ENCODE assay signal across 14 cellular contexts in the genomic region with DNA sequence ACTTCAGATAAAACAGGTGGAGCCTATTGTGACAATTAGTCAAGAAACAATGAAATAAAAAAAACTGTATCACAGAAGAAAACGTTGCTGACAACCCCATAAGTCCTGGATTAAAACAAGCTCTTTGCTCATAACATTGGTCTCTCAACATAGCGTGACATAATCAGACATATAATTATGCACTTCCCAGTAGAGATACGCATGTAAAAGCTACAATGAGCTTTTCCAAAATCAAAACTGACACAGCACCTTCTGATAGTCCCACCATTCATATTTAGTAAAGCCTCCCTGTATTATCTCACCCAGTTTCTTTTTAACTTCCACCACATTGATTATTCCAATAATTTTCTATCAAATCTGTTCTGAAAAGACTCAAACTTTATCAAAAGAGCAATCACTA.
DNase-seq lines count a peak whose midpoint lies in the region; ATAC-seq and TF ChIP-seq lines count a peak whose summit lies in the region.
"Had no signal": no experiment of that assay in that cellular context is flagged by ENCODE, and none has a peak within 500 bp of the region (broad histone marks: within the 10 kb centered on the region; RNA-seq: fewer than 3 reads in every experiment).

No MANE protein-coding gene starts in this region.

- intact Hi-C loops in sciatic nerve (cut with DNase I): no loop called here

- H3K27me3 Mint-ChIP-seq in neural crest cell (ENCODE audit: low read depth): peaks cover 68% of the 10 kb centered on the region

- no peak overlapping the region for H3K27ac Mint-ChIP-seq in neural crest cell (ENCODE audit: unreplicated experiment)
- H3K27ac Mint-ChIP-seq: CD14-positive monocyte; CD8-positive, alpha-beta T cell had no signal

- no peaks in the 10 kb centered on the region for H3K36me3 ChIP-seq in MG63
- no peaks in the 10 kb centered on the region for H3K36me3 ChIP-seq in endocrine pancreas (ENCODE audit: control insufficient read depth, insufficient read depth, low read length)
- H3K36me3 ChIP-seq: HAP-1 had no signal

- H3K4me3 ChIP-seq in MG63: peak overlapping the region; percentile 63
- H3K4me3 ChIP-seq in endocrine pancreas (ENCODE audit: control insufficient read depth, insufficient read depth, low read length): peak overlapping the region; percentile 93
- H3K4me3 ChIP-seq: HAP-1 had no signal

- H3K4me1 ChIP-seq in endocrine pancreas (ENCODE audit: control insufficient read depth, insufficient read depth, low read length): peaks cover 5% of the 10 kb centered on the region
- H3K4me1 ChIP-seq: HAP-1 had no signal

- no peaks in the 10 kb centered on the region for H3K36me3 Mint-ChIP-seq in neural crest cell (ENCODE audit: low read depth)
- H3K36me3 Mint-ChIP-seq: CD14-positive monocyte; CD8-positive, alpha-beta T cell had no signal

- TF ChIP-seq CTCF in neural crest cell (conservative IDR thresholded peaks at IDR 0.05): no peak

- H3K27me3 ChIP-seq in MG63 (peaks cover 22% of the 10 kb centered on the region), endocrine pancreas (ENCODE audit: control insufficient read depth, insufficient read depth, low read length) (no peaks in the 10 kb centered on the region)

- H3K9me3 ChIP-seq in MG63: peaks cover 10% of the 10 kb centered on the region
- no peaks in the 10 kb centered on the region for H3K9me3 ChIP-seq in endocrine pancreas (ENCODE audit: control insufficient read depth, low read length)
- H3K9me3 ChIP-seq: HAP-1 had no signal

- H3K9me3 Mint-ChIP-seq in neural crest cell: no peaks in the 10 kb centered on the region

- DNase-seq in MG63: no peak
- DNase-seq in neural crest cell (ENCODE audit: low read depth, low spot score): no peak
- no peak for DNase-seq in caudate nucleus (lab: John Stamatoyannopoulos, UW)
- DNase-seq in GF-D8 (lab: John Stamatoyannopoulos, UW): no peak
- DNase-seq in sciatic nerve (ENCODE audit: low spot score): no peak
- DNase-seq: CD8-positive, alpha-beta T cell; COR-L47; DMS153; DMS79 treated with DMSO at 0.1 percent for 48 hours; EL had no signal

- H3K9ac ChIP-seq in endocrine pancreas (ENCODE audit: control insufficient read depth, insufficient read depth, low read length): no peak overlapping the region

- H3K4me1 Mint-ChIP-seq in neural crest cell: peaks cover 8% of the 10 kb centered on the region
- H3K4me1 Mint-ChIP-seq: CD14-positive monocyte had no signal

- ATAC-seq in GM21717 (IDR thresholded peaks at IDR 0.05; ENCODE audit: unreplicated experiment): no peak
- no peak for ATAC-seq in sciatic nerve
- ATAC-seq: CD8-positive, alpha-beta T cell had no signal

- peak overlapping the region; percentile 5 for H3K4me3 Mint-ChIP-seq in neural crest cell
- H3K4me3 Mint-ChIP-seq: CD8-positive, alpha-beta T cell had no signal

- H3K27ac ChIP-seq in caudate nucleus (ENCODE audit: low read depth, low read length): no peak overlapping the region
